Comparison of ENCODE assay signal across 8 cellular contexts in genomic region chr6:153131037-153131981, GRCh38. TPM values are rescaled to one million over a fixed set of nuclear protein-coding genes. Genes with fewer than 3 reads are reported as not detected.
DNase-seq lines count a peak whose midpoint lies in the region; ATAC-seq, FAIRE-seq and TF ChIP-seq lines count a peak whose summit lies in the region.

A gene with protein sequence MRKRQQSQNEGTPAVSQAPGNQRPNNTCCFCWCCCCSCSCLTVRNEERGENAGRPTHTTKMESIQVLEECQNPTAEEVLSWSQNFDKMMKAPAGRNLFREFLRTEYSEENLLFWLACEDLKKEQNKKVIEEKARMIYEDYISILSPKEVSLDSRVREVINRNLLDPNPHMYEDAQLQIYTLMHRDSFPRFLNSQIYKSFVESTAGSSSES (minus strand): TSS chr6:153131282. CDS start chr6:153044018, 87,264 bp downstream.

- ATAC-seq in GM21390 (IDR thresholded peaks at IDR 0.05; ENCODE audit: unreplicated experiment) = peak; percentile 64

- POLR2A ChIA-PET in SK-N-SH (lab: Yijun Ruan, JAX) = interaction anchor here (1.1 to 1.5 kb wide), 3 partner anchors 19 to 148 kb away, joined by 3 to 9 read pairs (median 3); partner anchors contain the start of gene FBXO5

- no peak for TF ChIP-seq RAD21 in SK-N-SH (IDR thresholded peaks at IDR 0.05; ENCODE audit: low read length)

- peak within 1 kb of the TSS; percentile 96 for H2AFZ ChIP-seq in SK-N-SH (ENCODE audit: low read depth)
- peak within 1 kb of the TSS; percentile 93 for H2AFZ ChIP-seq in smooth muscle cell (ENCODE audit: low read depth)

- FAIRE-seq in D721Med (lab: Jason Lieb, UNC) = no peak
- FAIRE-seq in kidney (lab: Jason Lieb, UNC) = no peak

- CTCF ChIA-PET in SK-N-SH (lab: Yijun Ruan, JAX) = interaction anchor here (1.2 kb wide), 1 partner anchor 43 kb away, joined by 5 read pairs; no protein-coding TSS in a partner anchor

- H3K79me2 ChIP-seq in SK-N-SH (ENCODE audit: insufficient read depth) (no peaks in the 10 kb centered on the region; the same call in 1 of the 2 replicates), smooth muscle cell (ENCODE audit: low read depth) (no peaks in the 10 kb centered on the region)

- H3K4me2 ChIP-seq in SK-N-SH = peak within 1 kb of the TSS; percentile 90
- H3K4me2 ChIP-seq in smooth muscle cell = peak within 1 kb of the TSS; percentile 98

- H3K4me3 ChIP-seq in HUES64 (ENCODE audit: low read length) = peak within 1 kb of the TSS; percentile 94
- peak within 1 kb of the TSS; percentile 81 to 89 for H3K4me3 ChIP-seq in SK-N-SH (ENCODE audit: low read depth in 2 of 2, low read length in 1 of 2)
- H3K4me3 ChIP-seq in kidney (ENCODE audit: low read length in 2 of 2) = peak within 1 kb of the TSS; percentile 39 to 59
- H3K4me3 ChIP-seq in smooth muscle cell = peak within 1 kb of the TSS; percentile 85

- WGBS in HUES64 = 3% methylated on average over 89 of the region's 89 CpGs
- 5% methylated on average over 18 of the region's 89 CpGs for WGBS in SK-N-SH (ENCODE audit: low lambda C conversion rate)
- 2% methylated on average over 47 of the region's 89 CpGs for WGBS in smooth muscle cell (ENCODE audit: low lambda C conversion rate)

- H3K27ac ChIP-seq in HUES64 (ENCODE audit: low read depth, low read length) (peak within 1 kb of the TSS; percentile 48; the same call in 1 of the 2 replicates), SK-N-SH (ENCODE audit: low read depth in 2 of 2, low read length in 1 of 2) (peak within 1 kb of the TSS; percentile 29 to 92; a peak in 3 of 4 replicates), kidney (ENCODE audit: low read depth in 2 of 2, low read length in 2 of 2) (no peak within 1 kb of the TSS), smooth muscle cell (ENCODE audit: low read depth) (no peak within 1 kb of the TSS)

- DNase-seq in D721Med (ENCODE audit: insufficient read length, low spot score) (peak; percentile 81), SK-N-SH (peak; percentile 100), chondrocyte (ENCODE audit: low spot score) (no peak), kidney (peak; percentile 77), smooth muscle cell (lab: John Stamatoyannopoulos, UW; ENCODE audit: unreplicated experiment) (peak; percentile 50), DMS114 treated with DMSO at 0.1 percent for 48 hours (lab: John Stamatoyannopoulos, UW; ENCODE audit: unreplicated experiment) (no peak)

- H3K9me3 ChIP-seq in HUES64 (ENCODE audit: insufficient read depth, low read depth, low read length) (no peaks in the 10 kb centered on the region), SK-N-SH (no peaks in the 10 kb centered on the region), kidney (ENCODE audit: control insufficient read depth in 1 of 2, low read length in 2 of 2) (peaks cover 0 to 2% of the 10 kb centered on the region in 2 donors), smooth muscle cell (replicated peaks; ENCODE audit: low read depth) (no peaks in the 10 kb centered on the region)

- peaks cover 41% of the 10 kb centered on the region for H3K27me3 ChIP-seq in HUES64 (ENCODE audit: insufficient read depth, low read length)
- no peaks in the 10 kb centered on the region for H3K27me3 ChIP-seq in SK-N-SH (ENCODE audit: insufficient read depth)
- H3K27me3 ChIP-seq in smooth muscle cell (ENCODE audit: low read depth) = peaks cover 41% of the 10 kb centered on the region

- no peaks in the 10 kb centered on the region for H3K9me3 Mint-ChIP-seq in chondrocyte (ENCODE audit: low read depth)

- no peaks in the 10 kb centered on the region for H3K36me3 ChIP-seq in HUES64 (ENCODE audit: insufficient read depth, low read length)
- no peaks in the 10 kb centered on the region for H3K36me3 ChIP-seq in SK-N-SH (replicated peaks in 1 of 2; ENCODE audit: control insufficient read depth in 1 of 2, insufficient read depth in 2 of 2, low read length in 1 of 2)
- H3K36me3 ChIP-seq in kidney (ENCODE audit: control insufficient read depth in 1 of 2, insufficient read depth in 2 of 2, low read length in 2 of 2) = no peaks in the 10 kb centered on the region
- H3K36me3 ChIP-seq in smooth muscle cell (ENCODE audit: low read depth) = no peaks in the 10 kb centered on the region

- H3K27me3 Mint-ChIP-seq in chondrocyte (ENCODE audit: low read depth) = no peaks in the 10 kb centered on the region

- H3K4me1 ChIP-seq in HUES64 (ENCODE audit: insufficient read depth, low read length) = peaks cover 9% of the 10 kb centered on the region
- H3K4me1 ChIP-seq in SK-N-SH (ENCODE audit: control insufficient read depth in 1 of 2, insufficient read depth in 2 of 2, low read depth in 1 of 2, low read length in 1 of 2) = peaks cover 0 to 6% of the 10 kb centered on the region in 2 experiments; a peak in 2 of 4 replicates
- H3K4me1 ChIP-seq in kidney (ENCODE audit: control insufficient read depth in 1 of 2, insufficient read depth in 1 of 2, low read depth in 1 of 2, low read length in 2 of 2) = peaks cover 3 to 8% of the 10 kb centered on the region in 2 donors
- H3K4me1 ChIP-seq in smooth muscle cell (ENCODE audit: low read depth) = peaks cover 8% of the 10 kb centered on the region

- H3K36me3 Mint-ChIP-seq in chondrocyte (ENCODE audit: low read depth) = no peaks in the 10 kb centered on the region

- H4K20me1 ChIP-seq in SK-N-SH (ENCODE audit: insufficient read depth) (no peaks in the 10 kb centered on the region), smooth muscle cell (ENCODE audit: low read depth) (no peaks in the 10 kb centered on the region)

- peak within 1 kb of the TSS; percentile 58 for H3K27ac Mint-ChIP-seq in chondrocyte (ENCODE audit: unreplicated experiment)

- H3K4me3 Mint-ChIP-seq in chondrocyte (ENCODE audit: unreplicated experiment) = peak within 1 kb of the TSS; percentile 85

- intact Hi-C loops in kidney (cut with DNase I) = no loop called here

- TF ChIP-seq EP300 in SK-N-SH (IDR thresholded peaks at IDR 0.05; ENCODE audit: borderline replicate concordance in 1 of 2, low read depth in 1 of 2, low read length in 1 of 2) = no peak

- H3K4me1 Mint-ChIP-seq in chondrocyte (ENCODE audit: low read depth) = peaks cover 16% of the 10 kb centered on the region

- H3K9me2 ChIP-seq in SK-N-SH = no peaks in the 10 kb centered on the region

- peak within 1 kb of the TSS; percentile 68 for H3K9ac ChIP-seq in HUES64 (ENCODE audit: low read depth, low read length)
- peak within 1 kb of the TSS; percentile 64; the same call in 1 of the 2 replicates for H3K9ac ChIP-seq in SK-N-SH
- peak within 1 kb of the TSS in 1 of 2 donors; percentile 32 for H3K9ac ChIP-seq in kidney (ENCODE audit: low read length in 2 of 2)
- no peak within 1 kb of the TSS for H3K9ac ChIP-seq in smooth muscle cell (ENCODE audit: low read depth)

- TF ChIP-seq CTCF in D721Med (IDR thresholded peaks at IDR 0.05; ENCODE audit: insufficient read depth, missing control alignments) = no peak
- no peak for TF ChIP-seq CTCF in SK-N-SH (IDR thresholded peaks at IDR 0.05)
- no peak for TF ChIP-seq CTCF in chondrocyte (IDR thresholded peaks at IDR 0.05)
- TF ChIP-seq CTCF in kidney (IDR thresholded peaks at IDR 0.05; ENCODE audit: borderline replicate concordance, extremely low read depth, insufficient read depth) = no peak
- no peak for TF ChIP-seq CTCF in smooth muscle cell (IDR thresholded peaks at IDR 0.05; ENCODE audit: borderline replicate concordance, insufficient read depth, poor library complexity, severe bottlenecking)

- H3F3A ChIP-seq in SK-N-SH (replicated peaks; ENCODE audit: insufficient read depth) = no peaks in the 10 kb centered on the region
- no peaks in the 10 kb centered on the region for H3F3A ChIP-seq in smooth muscle cell (ENCODE audit: low read depth)

TF ChIP-seq in SK-N-SH, 30 proteins besides CTCF, POLR2A, EP300 and RAD21 (continues in another document):
- TF ChIP-seq TAF1 (IDR thresholded peaks at IDR 0.05; ENCODE audit: borderline replicate concordance, low read depth, low read length) (0 out of 2 replicates have a peak, but pooled peaks have one; percentile 19), SIN3A (IDR thresholded peaks at IDR 0.05; ENCODE audit: borderline replicate concordance, low read depth, low read length) (no peak), NRF1 (IDR thresholded peaks at IDR 0.05; ENCODE audit: low read depth, low read length) (peak; percentile 66), EZH2phosphoT487 (IDR thresholded peaks at IDR 0.05; ENCODE audit: borderline replicate concordance, low read depth) (no peak)
- TF ChIP-seq, protein P1, sequence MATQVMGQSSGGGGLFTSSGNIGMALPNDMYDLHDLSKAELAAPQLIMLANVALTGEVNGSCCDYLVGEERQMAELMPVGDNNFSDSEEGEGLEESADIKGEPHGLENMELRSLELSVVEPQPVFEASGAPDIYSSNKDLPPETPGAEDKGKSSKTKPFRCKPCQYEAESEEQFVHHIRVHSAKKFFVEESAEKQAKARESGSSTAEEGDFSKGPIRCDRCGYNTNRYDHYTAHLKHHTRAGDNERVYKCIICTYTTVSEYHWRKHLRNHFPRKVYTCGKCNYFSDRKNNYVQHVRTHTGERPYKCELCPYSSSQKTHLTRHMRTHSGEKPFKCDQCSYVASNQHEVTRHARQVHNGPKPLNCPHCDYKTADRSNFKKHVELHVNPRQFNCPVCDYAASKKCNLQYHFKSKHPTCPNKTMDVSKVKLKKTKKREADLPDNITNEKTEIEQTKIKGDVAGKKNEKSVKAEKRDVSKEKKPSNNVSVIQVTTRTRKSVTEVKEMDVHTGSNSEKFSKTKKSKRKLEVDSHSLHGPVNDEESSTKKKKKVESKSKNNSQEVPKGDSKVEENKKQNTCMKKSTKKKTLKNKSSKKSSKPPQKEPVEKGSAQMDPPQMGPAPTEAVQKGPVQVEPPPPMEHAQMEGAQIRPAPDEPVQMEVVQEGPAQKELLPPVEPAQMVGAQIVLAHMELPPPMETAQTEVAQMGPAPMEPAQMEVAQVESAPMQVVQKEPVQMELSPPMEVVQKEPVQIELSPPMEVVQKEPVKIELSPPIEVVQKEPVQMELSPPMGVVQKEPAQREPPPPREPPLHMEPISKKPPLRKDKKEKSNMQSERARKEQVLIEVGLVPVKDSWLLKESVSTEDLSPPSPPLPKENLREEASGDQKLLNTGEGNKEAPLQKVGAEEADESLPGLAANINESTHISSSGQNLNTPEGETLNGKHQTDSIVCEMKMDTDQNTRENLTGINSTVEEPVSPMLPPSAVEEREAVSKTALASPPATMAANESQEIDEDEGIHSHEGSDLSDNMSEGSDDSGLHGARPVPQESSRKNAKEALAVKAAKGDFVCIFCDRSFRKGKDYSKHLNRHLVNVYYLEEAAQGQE (IDR thresholded peaks at IDR 0.05; ENCODE audit: low read depth, low read length) = peak; percentile 86

RNA-seq across cellular contexts. Expression of the gene that starts here (rescaled TPM):
- 3.2 TPM for polyA plus RNA-seq in HUES64 (2013, experiment 1 of 2)
- 3.6 TPM for polyA plus RNA-seq in HUES64 (2013, experiment 2 of 2)
- 1.3 and 1.4 TPM in 2 replicates for polyA plus RNA-seq in SK-N-SH (2012; rRNA removed)
- 1.1 and 1.3 TPM in 2 replicates for polyA plus RNA-seq in SK-N-SH (2012; cell fraction: cytosol; rRNA removed)
- 2.1 and 3.5 TPM in 2 replicates for polyA plus RNA-seq in SK-N-SH (2012; cell fraction: nucleus; rRNA removed)
- total RNA-seq in chondrocyte = 1.5 to 2.2 TPM (median 1.8 TPM) in 3 replicates
- 0.28 TPM for total RNA-seq in kidney
- not detected for polyA plus RNA-seq in kidney (ENCODE audit: insufficient read depth, low read depth, low replicate concordance)
- total RNA-seq in smooth muscle cell = 1.9 and 2.7 TPM in 2 replicates
- polyA plus RNA-seq in smooth muscle cell = 1.7 TPM in 2 replicates

Comparison
In these comparisons a context has a peak if more than half of its experiments do, and no peak if none do; other contexts are left out.
1. Peak in DNase-seq and H3K4me3 ChIP-seq in kidney; RNA of the gene not detected or under 1 TPM.
2. DNase-seq: peak in D721Med (single experiment), SK-N-SH (single experiment) and smooth muscle cell (single experiment); none in chondrocyte (single experiment) and DMS114 treated with DMSO at 0.1 percent for 48 hours (single experiment).
3. H3K27ac ChIP-seq: peak in HUES64 (single experiment) and SK-N-SH (2 of 2); none in kidney (0 of 2) and smooth muscle cell (single experiment).
4. Peak in every context shown above with its lines, with median percentiles within 50 percentile points of each other: H3K4me3 ChIP-seq.